In the genomic region with DNA sequence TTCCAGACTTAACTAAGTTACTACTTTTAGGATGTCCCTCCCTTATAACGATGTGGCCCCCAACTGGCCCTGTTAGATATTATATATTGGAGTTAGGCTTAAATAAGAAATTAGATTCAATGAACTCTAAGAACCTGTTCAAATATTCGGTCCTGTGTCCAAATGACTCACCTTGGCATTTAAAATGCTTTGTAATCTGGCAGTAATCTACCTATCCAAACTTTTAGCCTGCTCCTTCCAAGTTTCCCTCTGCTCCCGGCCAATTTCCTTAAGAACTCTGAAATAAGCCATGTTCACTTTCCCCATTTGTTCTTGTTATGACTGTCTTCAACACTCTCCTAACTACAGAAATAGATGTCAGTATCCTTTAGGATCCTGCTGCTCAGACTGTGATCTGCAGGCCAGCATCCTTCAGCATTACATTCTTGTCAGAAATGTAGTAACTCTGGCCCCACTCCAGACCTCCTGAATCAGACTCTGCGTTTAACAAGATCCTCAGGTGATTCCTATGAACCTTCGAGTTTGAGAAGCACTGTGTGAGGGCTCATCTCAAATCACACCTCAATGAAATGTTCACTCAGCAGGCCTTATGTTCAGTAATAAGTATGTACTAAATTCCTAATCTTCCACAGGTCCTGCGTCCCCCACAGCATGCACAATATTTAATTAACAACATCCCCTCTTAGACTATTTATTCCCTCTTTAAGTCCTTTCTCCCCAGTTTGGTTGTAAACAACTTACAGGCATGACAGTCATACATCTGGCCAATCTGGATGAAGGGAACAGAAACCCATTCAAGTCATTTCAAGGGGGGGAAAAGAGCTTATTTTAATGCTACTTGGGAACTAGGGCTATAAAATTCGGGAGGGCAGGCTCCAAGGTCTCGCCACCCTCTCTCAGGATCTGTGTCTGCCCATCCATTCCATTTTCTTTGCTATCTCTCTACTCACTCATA, we compare ENCODE assay signal across 11 cellular contexts. TPM values are rescaled to one million over a fixed set of nuclear protein-coding genes. Genes with fewer than 3 reads are reported as not detected.
DNase-seq lines count a peak whose midpoint lies in the region; ATAC-seq and TF ChIP-seq lines count a peak whose summit lies in the region.
"Had no signal": no experiment of that assay in that cellular context is flagged by ENCODE, and none has a peak within 500 bp of the region (broad histone marks: within the 10 kb centered on the region; RNA-seq: fewer than 3 reads in every experiment).

No MANE protein-coding gene starts in this region.

- H3K27ac ChIP-seq in subcutaneous abdominal adipose tissue (ENCODE audit: low read depth, low read length), result peak overlapping the region; percentile 2

- intact Hi-C loops in posterior vena cava (cut with DNase I), result no loop called here

- H3K9me3 Mint-ChIP-seq in activated CD8-positive, alpha-beta memory T cell treated with anti-CD3 and anti-CD28 coated beads, Interleukin-2, amount 10 ng/mL, durations not matched to agents 7 days and 5 days (ENCODE audit: low read depth), result peaks cover 19% of the 10 kb centered on the region
- H3K9me3 Mint-ChIP-seq in glutamatergic neuron (ENCODE audit: unreplicated experiment), result peaks cover 24% of the 10 kb centered on the region

- H3K27me3 Mint-ChIP-seq in activated CD8-positive, alpha-beta memory T cell treated with anti-CD3 and anti-CD28 coated beads, Interleukin-2, amount 10 ng/mL, durations not matched to agents 7 days and 5 days, result no peaks in the 10 kb centered on the region
- H3K27me3 Mint-ChIP-seq in T-helper 17 cell (no peaks in the 10 kb centered on the region), glutamatergic neuron (ENCODE audit: unreplicated experiment) (peaks cover 20% of the 10 kb centered on the region)

- H3K36me3 ChIP-seq in subcutaneous abdominal adipose tissue (ENCODE audit: control insufficient read depth in 5 of 5, insufficient read depth in 5 of 5, low read length in 5 of 5), result no peaks in the 10 kb centered on the region

- H3K4me1 ChIP-seq in subcutaneous abdominal adipose tissue (ENCODE audit: control insufficient read depth in 5 of 5, insufficient read depth in 5 of 5, low read length in 5 of 5), result peaks cover 0 to 43% (median 23%) of the 10 kb centered on the region in 5 donors

- H3K4me1 Mint-ChIP-seq in activated CD8-positive, alpha-beta memory T cell treated with anti-CD3 and anti-CD28 coated beads, Interleukin-2, amount 10 ng/mL, durations not matched to agents 7 days and 5 days, result peaks cover 46% of the 10 kb centered on the region
- H3K4me1 Mint-ChIP-seq in T-helper 17 cell (peaks cover 31% of the 10 kb centered on the region), glutamatergic neuron (ENCODE audit: low read depth, unreplicated experiment) (peaks cover 47% of the 10 kb centered on the region)

- no peaks in the 10 kb centered on the region for H3K27me3 ChIP-seq in subcutaneous abdominal adipose tissue (ENCODE audit: control insufficient read depth in 5 of 5, insufficient read depth in 4 of 5, low read length in 5 of 5)

- no peak overlapping the region for H3K9ac ChIP-seq in subcutaneous abdominal adipose tissue (ENCODE audit: low read length in 5 of 5)

- no peak for DNase-seq in activated CD8-positive, alpha-beta memory T cell treated with anti-CD3 and anti-CD28 coated beads, Interleukin-2, amount 10 ng/mL, durations not matched to agents 7 days and 5 days
- no peak for DNase-seq in activated CD8-positive, alpha-beta memory T cell treated with anti-CD3 and anti-CD28 coated beads for 24 hours
- DNase-seq in T-helper 17 cell, result no peak
- no peak for DNase-seq in glutamatergic neuron
- no peak for DNase-seq in NCI-H748 treated with DMSO at 0.1 percent for 48 hours (lab: John Stamatoyannopoulos, UW)
- no peak for DNase-seq in posterior vena cava (ENCODE audit: low spot score)
- no peak for DNase-seq in NCI-H2171 (lab: John Stamatoyannopoulos, UW)
- DNase-seq: NCI-H2029 treated with DMSO at 0.1 percent for 48 hours had no signal

- CTCF ChIA-PET in activated CD8-positive, alpha-beta memory T cell treated with anti-CD3 and anti-CD28 coated beads, Interleukin-2, amount 10 ng/mL, durations not matched to agents 7 days and 5 days (lab: Charles Lee), result interaction anchor here (1.0 to 1.2 kb wide), 3 partner anchors 8 to 114 kb away, joined by 3 to 4 read pairs (median 3); no protein-coding TSS in a partner anchor

- peak overlapping the region; percentile 98 for H3K27ac Mint-ChIP-seq in activated CD8-positive, alpha-beta memory T cell treated with anti-CD3 and anti-CD28 coated beads, Interleukin-2, amount 10 ng/mL, durations not matched to agents 7 days and 5 days
- H3K27ac Mint-ChIP-seq in T-helper 17 cell (peak overlapping the region; percentile 32), glutamatergic neuron (ENCODE audit: unreplicated experiment) (peak overlapping the region; percentile 93)

- H3K9me3 ChIP-seq in T-helper 17 cell (ENCODE audit: control insufficient read depth, low read length, poor library complexity, severe bottlenecking) (no peaks in the 10 kb centered on the region), subcutaneous abdominal adipose tissue (ENCODE audit: control insufficient read depth in 5 of 5, low read length in 5 of 5) (peaks cover 0 to 5% (median 0%) of the 10 kb centered on the region in 5 donors)

- no peak for ATAC-seq in activated CD8-positive, alpha-beta memory T cell treated with anti-CD3 and anti-CD28 coated beads, Interleukin-2, amount 10 ng/mL, durations not matched to agents 7 days and 5 days
- ATAC-seq in T-helper 17 cell, result no peak
- ATAC-seq: left lobe of liver, SK-N-SH treated with all-trans-retinoic acid at 6 μM for 48 hours had no signal

- peak overlapping the region; percentile 94 for H3K4me3 Mint-ChIP-seq in activated CD8-positive, alpha-beta memory T cell treated with anti-CD3 and anti-CD28 coated beads, Interleukin-2, amount 10 ng/mL, durations not matched to agents 7 days and 5 days
- H3K4me3 Mint-ChIP-seq in T-helper 17 cell (peak overlapping the region; percentile 95), glutamatergic neuron (ENCODE audit: unreplicated experiment) (peak overlapping the region; percentile 97)

- H3K4me3 ChIP-seq in subcutaneous abdominal adipose tissue (ENCODE audit: low read depth in 1 of 5, low read length in 5 of 5), result no peak overlapping the region

- no peak for TF ChIP-seq CTCF in glutamatergic neuron (IDR thresholded peaks at IDR 0.05; ENCODE audit: partially characterized antibody, unreplicated experiment)

- H3K36me3 Mint-ChIP-seq in activated CD8-positive, alpha-beta memory T cell treated with anti-CD3 and anti-CD28 coated beads, Interleukin-2, amount 10 ng/mL, durations not matched to agents 7 days and 5 days, result peaks cover 43% of the 10 kb centered on the region
- H3K36me3 Mint-ChIP-seq in T-helper 17 cell (ENCODE audit: low read depth) (peaks cover 6% of the 10 kb centered on the region), glutamatergic neuron (ENCODE audit: unreplicated experiment) (peaks cover 39% of the 10 kb centered on the region)

RNA-seq across cellular contexts. Expression of a gene that starts 3.0 kb away (rescaled TPM):
- 10 to 100 TPM; 31.3 to 43.8 TPM for total RNA-seq in activated CD8-positive, alpha-beta memory T cell treated with anti-CD3 and anti-CD28 coated beads, Interleukin-2, amount 10 ng/mL, durations not matched to agents 7 days and 5 days
- total RNA-seq in T-helper 17 cell (10 to 100 TPM; 43.3 to 59.2 TPM), glutamatergic neuron (ENCODE audit: unreplicated experiment) (278 TPM), posterior vena cava (10 to 100 TPM in 1 of 2 donors, 1 to 10 TPM in 1; 9.3 to 11.9 TPM)

Comparison
In these comparisons a context has a peak if more than half of its experiments do, and no peak if none do; other contexts are left out.
1. H3K27ac Mint-ChIP-seq: peak in every context shown above with its lines; median percentile 98 in activated CD8-positive, alpha-beta memory T cell treated with anti-CD3 and anti-CD28 coated beads, Interleukin-2, amount 10 ng/mL, durations not matched to agents 7 days and 5 days; 93 in glutamatergic neuron; 32 in T-helper 17 cell.